Comparison of ENCODE assay signal across 1 cellular context in the genomic region with DNA sequence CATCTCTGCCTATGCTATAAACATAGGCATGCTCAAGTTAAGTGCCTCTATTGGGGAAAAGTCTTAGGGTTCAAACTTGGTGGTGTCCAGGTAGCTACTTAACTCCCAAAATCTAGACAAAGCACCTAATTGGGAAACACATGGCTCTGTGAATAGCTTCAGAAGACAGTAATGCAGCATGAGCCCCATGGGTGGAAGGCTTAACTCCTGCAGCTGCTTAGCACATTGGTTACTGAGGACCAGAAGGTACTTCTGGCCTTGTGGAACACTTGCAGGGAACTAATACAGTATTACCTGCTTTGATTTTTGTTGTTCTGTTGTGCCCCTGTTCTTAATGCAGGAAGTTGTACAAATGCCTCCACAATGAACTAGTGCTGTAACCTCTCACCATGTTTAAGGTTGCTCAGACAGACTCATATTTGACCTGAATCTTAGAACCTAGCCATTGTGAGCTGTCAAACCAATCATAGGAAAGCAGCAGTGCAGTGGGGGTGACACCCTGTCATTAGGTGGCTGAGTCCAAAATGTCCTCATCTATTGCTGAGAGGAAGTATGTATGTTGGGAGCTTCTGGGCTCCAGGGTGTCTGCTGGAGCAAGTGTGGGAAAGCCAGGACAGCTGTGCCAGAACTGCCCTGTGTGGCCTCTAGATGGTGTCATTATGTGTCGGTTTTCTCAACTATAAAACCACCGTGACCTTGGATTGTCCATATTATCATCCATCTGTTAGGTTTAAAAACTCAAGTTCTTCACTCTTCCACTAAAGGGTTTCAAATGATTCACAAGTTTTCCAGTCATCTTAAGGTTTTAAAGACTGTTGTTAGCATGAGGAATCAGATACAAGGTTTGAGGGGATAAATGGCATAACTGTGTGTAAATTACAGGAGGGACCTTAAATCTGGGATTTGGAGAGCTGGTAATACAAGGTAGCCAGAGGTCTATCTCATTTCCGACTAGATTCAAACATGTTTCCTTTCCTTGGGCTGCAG.
TF ChIP-seq lines count a peak whose summit lies in the region.

No MANE protein-coding gene starts in this region.

TF ChIP-seq in HCT116, 20 proteins besides CTCF, POLR2A, EP300 and RAD21 (continued from another document):
- TF ChIP-seq ZBTB33 (IDR thresholded peaks at IDR 0.05; ENCODE audit: extremely low read depth, insufficient replicate concordance, low read length) (no peak), EZH2phosphoT487 (IDR thresholded peaks at IDR 0.05; ENCODE audit: borderline replicate concordance) (no peak), CBX3 (IDR thresholded peaks at IDR 0.05; ENCODE audit: low read depth) (no peak), POLR2AphosphoS5 (IDR thresholded peaks at IDR 0.05; ENCODE audit: low read depth, low read length) (no peak), EZH2 (IDR thresholded peaks at IDR 0.05) (no peak), SP1 (IDR thresholded peaks at IDR 0.05; ENCODE audit: low read depth) (no peak)
- TF ChIP-seq, protein P1, sequence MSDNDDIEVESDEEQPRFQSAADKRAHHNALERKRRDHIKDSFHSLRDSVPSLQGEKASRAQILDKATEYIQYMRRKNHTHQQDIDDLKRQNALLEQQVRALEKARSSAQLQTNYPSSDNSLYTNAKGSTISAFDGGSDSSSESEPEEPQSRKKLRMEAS (IDR thresholded peaks at IDR 0.05): no peak
